In genomic region chr12:92927436-92928116, GRCh38 we compare ENCODE assay signal across 8 cellular contexts. TPM values are rescaled to one million over a fixed set of nuclear protein-coding genes. Genes with fewer than 3 reads are reported as not detected.
DNase-seq lines count a peak whose midpoint lies in the region; ATAC-seq, FAIRE-seq and TF ChIP-seq lines count a peak whose summit lies in the region.

No MANE protein-coding gene starts in this region.

- H3K9me1 ChIP-seq in keratinocyte (ENCODE audit: control insufficient read depth, extremely low read depth, insufficient read depth, low read length), result no peaks in the 10 kb centered on the region

- H3K27ac Mint-ChIP-seq in activated CD8-positive, alpha-beta memory T cell treated with anti-CD3 and anti-CD28 coated beads, Interleukin-2, amount 10 ng/mL, durations not matched to agents 7 days and 5 days, result peak overlapping the region; percentile 86

- H3K4me1 ChIP-seq in adrenal gland (replicated peaks in 1 of 2) (peaks cover 18 to 31% of the 10 kb centered on the region in 2 donors), keratinocyte (ENCODE audit: control insufficient read depth, extremely low read depth, insufficient read depth, low read length) (peaks cover 27% of the 10 kb centered on the region), stomach smooth muscle (ENCODE audit: control insufficient read depth, insufficient read depth, low read length) (peaks cover 10% of the 10 kb centered on the region)

- peaks cover 11% of the 10 kb centered on the region for H3K36me3 Mint-ChIP-seq in activated CD8-positive, alpha-beta memory T cell treated with anti-CD3 and anti-CD28 coated beads, Interleukin-2, amount 10 ng/mL, durations not matched to agents 7 days and 5 days

- no peaks in the 10 kb centered on the region for H4K20me1 ChIP-seq in keratinocyte (ENCODE audit: control insufficient read depth, extremely low read depth, insufficient read depth, low read length)

- H3K27me3 ChIP-seq in adrenal gland (no peaks in the 10 kb centered on the region), keratinocyte (ENCODE audit: control insufficient read depth, extremely low read depth, insufficient read depth, low read length) (no peaks in the 10 kb centered on the region), stomach smooth muscle (ENCODE audit: control insufficient read depth in 1 of 2, insufficient read depth in 2 of 2, low read length in 2 of 2) (no peaks in the 10 kb centered on the region)

- H3K4me3 Mint-ChIP-seq in activated CD8-positive, alpha-beta memory T cell treated with anti-CD3 and anti-CD28 coated beads, Interleukin-2, amount 10 ng/mL, durations not matched to agents 7 days and 5 days, result peak overlapping the region; percentile 77

- H3K9me3 Mint-ChIP-seq in activated CD8-positive, alpha-beta memory T cell treated with anti-CD3 and anti-CD28 coated beads, Interleukin-2, amount 10 ng/mL, durations not matched to agents 7 days and 5 days (ENCODE audit: low read depth), result no peaks in the 10 kb centered on the region

- H3K4me3 ChIP-seq in adrenal gland (peak overlapping the region in 1 of 4 donors; percentile 98), keratinocyte (ENCODE audit: control insufficient read depth in 2 of 3, extremely low read depth in 1 of 3, insufficient read depth in 2 of 3, low read depth in 1 of 3, low read length in 3 of 3) (peak overlapping the region; percentile 70 to 85 (median 75)), stomach smooth muscle (ENCODE audit: low read length in 2 of 2) (peak overlapping the region; percentile 76 to 88)

- peaks cover 23% of the 10 kb centered on the region for H3K4me1 Mint-ChIP-seq in activated CD8-positive, alpha-beta memory T cell treated with anti-CD3 and anti-CD28 coated beads, Interleukin-2, amount 10 ng/mL, durations not matched to agents 7 days and 5 days

- H3K79me2 ChIP-seq in keratinocyte (ENCODE audit: control insufficient read depth, insufficient read depth, low read length), result peaks cover 48% of the 10 kb centered on the region

- 4 to 12% (median 7%) methylated on average over 7 of the region's 7 CpGs for WGBS in adrenal gland, 4 donors

- peak overlapping the region; percentile 89 for H3K4me2 ChIP-seq in keratinocyte (ENCODE audit: control insufficient read depth, extremely low read depth, insufficient read depth, low read depth, low read length)

- H3K9ac ChIP-seq in keratinocyte (ENCODE audit: control insufficient read depth, extremely low read depth, insufficient read depth, low read length), result peak overlapping the region; percentile 96
- H3K9ac ChIP-seq in stomach smooth muscle (ENCODE audit: low read length in 2 of 2), result peak overlapping the region; percentile 43 to 90

- CTCF ChIA-PET in activated CD8-positive, alpha-beta memory T cell treated with anti-CD3 and anti-CD28 coated beads, Interleukin-2, amount 10 ng/mL, durations not matched to agents 7 days and 5 days (lab: Charles Lee), result interaction anchor here (0.9 to 4.1 kb wide), 7 partner anchors 17 to 539 kb away, joined by 3 to 20 read pairs (median 4); partner anchors contain the start of gene MRPL42

- no peak for DNase-seq in activated CD8-positive, alpha-beta memory T cell treated with anti-CD3 and anti-CD28 coated beads, Interleukin-2, amount 10 ng/mL, durations not matched to agents 7 days and 5 days
- no peak for DNase-seq in activated CD8-positive, alpha-beta memory T cell treated with anti-CD3 and anti-CD28 coated beads for 24 hours
- peak; percentile 37 for DNase-seq in KBM-7
- peak in 1 of 7 donors; percentile 32 for DNase-seq in adrenal gland
- DNase-seq in keratinocyte (ENCODE audit: low read depth, low spot score), result no peak
- DNase-seq in T1000 (lab: John Stamatoyannopoulos, UW), result no peak

- H2AFZ ChIP-seq in keratinocyte (ENCODE audit: control insufficient read depth, low read length), result no peak overlapping the region

- H3K36me3 ChIP-seq in adrenal gland (replicated peaks in 1 of 2) (no peaks in the 10 kb centered on the region), keratinocyte (ENCODE audit: control insufficient read depth in 2 of 2, extremely low read depth in 1 of 2, insufficient read depth in 2 of 2, low read length in 2 of 2) (no peaks in the 10 kb centered on the region), stomach smooth muscle (ENCODE audit: control insufficient read depth in 2 of 2, insufficient read depth in 2 of 2, low read length in 2 of 2) (no peaks in the 10 kb centered on the region)

- peak in 1 of 2 donors; percentile 41 for TF ChIP-seq POLR2A in adrenal gland (IDR thresholded peaks at IDR 0.05)

- peaks cover 2% of the 10 kb centered on the region for H3K27me3 Mint-ChIP-seq in activated CD8-positive, alpha-beta memory T cell treated with anti-CD3 and anti-CD28 coated beads, Interleukin-2, amount 10 ng/mL, durations not matched to agents 7 days and 5 days

- in situ Hi-C loops in KBM-7 (cut with MboI; ENCODE audit: low pct_unique_long_range_greater_than_20kb, low sequenced_read_pairs), result no loop called here

- H3K27ac ChIP-seq in adrenal gland (peak overlapping the region; percentile 81 to 99 (median 99)), keratinocyte (ENCODE audit: control insufficient read depth, insufficient read depth, low read length) (peak overlapping the region; percentile 90), stomach smooth muscle (ENCODE audit: low read length) (peak overlapping the region; percentile 98)

- FAIRE-seq in keratinocyte (lab: Jason Lieb, UNC), result peak; percentile 75

- no peak for TF ChIP-seq CTCF in adrenal gland (IDR thresholded peaks at IDR 0.05)
- no peak for TF ChIP-seq CTCF in keratinocyte (optimal IDR thresholded peaks at IDR 0.05 in 1 of 3, IDR thresholded peaks at IDR 0.05 in 1 of 3, conservative IDR thresholded peaks at IDR 0.05 in 1 of 3; ENCODE audit: extremely low read depth in 1 of 3, insufficient read depth in 2 of 3, low read length in 3 of 3)

- ATAC-seq in activated CD8-positive, alpha-beta memory T cell treated with anti-CD3 and anti-CD28 coated beads, Interleukin-2, amount 10 ng/mL, durations not matched to agents 7 days and 5 days, result no peak
- ATAC-seq in HG03571 (IDR thresholded peaks at IDR 0.05; ENCODE audit: unreplicated experiment), result no peak

- dilution Hi-C loops in keratinocyte (cut with MboI; ENCODE audit: extremely low pct_ligation_motif_present, low sequenced_read_pairs), result no loop called here

- intact Hi-C loops in adrenal gland (cut with DNase I), result no loop called here

- H3K9me3 ChIP-seq in adrenal gland (replicated peaks in 1 of 3) (no peaks in the 10 kb centered on the region), keratinocyte (ENCODE audit: control insufficient read depth, low read depth, low read length) (no peaks in the 10 kb centered on the region), stomach smooth muscle (ENCODE audit: control insufficient read depth in 2 of 2, low read length in 2 of 2) (no peaks in the 10 kb centered on the region)

RNA-seq across cellular contexts. Expression of gene EEA1, which starts 1.5 kb away (rescaled TPM):
- 10 to 100 TPM; 14.5 to 14.7 TPM for total RNA-seq in activated CD8-positive, alpha-beta memory T cell treated with anti-CD3 and anti-CD28 coated beads, Interleukin-2, amount 10 ng/mL, durations not matched to agents 7 days and 5 days
- 10 to 100 TPM; 11.0 to 36.9 (median 24.9) TPM for total RNA-seq in adrenal gland
- 10 to 100 TPM in 1 of 3 donors, 1 to 10 TPM in 2; 2.5 to 28.6 (median 5.1) TPM for polyA plus RNA-seq in adrenal gland
- 7.3 to 14.3 TPM (median 12.0 TPM) in 3 replicates for polyA plus RNA-seq in keratinocyte
- 63.5 TPM for polyA plus RNA-seq in keratinocyte (2011; ENCODE audit: low read depth)
- polyA plus RNA-seq in keratinocyte (2011; cell fraction: cytosol; rRNA removed), result 3.5 and 8.3 TPM in 2 replicates
- polyA plus RNA-seq in keratinocyte (2011; cell fraction: nucleus; rRNA removed), result 13.5 and 24.4 TPM in 2 replicates
- 10.9 and 11.0 TPM in 2 replicates for polyA plus RNA-seq in keratinocyte (2012; ENCODE audit: low replicate concordance)
- 1.2 to 35.0 TPM (median 9.6 TPM) in 3 replicates for polyA minus RNA-seq in keratinocyte
- polyA minus RNA-seq in keratinocyte (2011; cell fraction: cytosol; rRNA and poly(A)+ RNA removed), result 7.1 TPM
- polyA minus RNA-seq in keratinocyte (2011; cell fraction: nucleus; rRNA and poly(A)+ RNA removed), result 22.8 and 71.7 TPM in 2 replicates
